Comparison of ENCODE assay signal across 8 cellular contexts in genomic region chr19:18320865-18321728, GRCh38. TPM values are rescaled to one million over a fixed set of nuclear protein-coding genes. Genes with fewer than 3 reads are reported as not detected.
DNase-seq lines count a peak whose midpoint lies in the region; ATAC-seq and TF ChIP-seq lines count a peak whose summit lies in the region.

No MANE protein-coding gene starts in this region.

- 60% methylated on average over 14 of the region's 14 CpGs for WGBS in esophagus muscularis mucosa

- H3K4me3 ChIP-seq in GM12865 (ENCODE audit: low read depth, low read length) (peak overlapping the region; percentile 82), esophagus muscularis mucosa (no peak overlapping the region)

- H3K27ac ChIP-seq in esophagus muscularis mucosa (replicated peaks in 1 of 4) = peak overlapping the region; percentile 13 to 92 (median 63)

- TF ChIP-seq CTCF in GM12865 (IDR thresholded peaks at IDR 0.05; ENCODE audit: insufficient read depth, low read depth, low read length, missing control alignments) = no peak
- TF ChIP-seq CTCF in esophagus muscularis mucosa (IDR thresholded peaks at IDR 0.05) = no peak
- TF ChIP-seq CTCF in progenitor cell of endocrine pancreas (IDR thresholded peaks at IDR 0.05; ENCODE audit: unreplicated experiment) = no peak

- H3K36me3 Mint-ChIP-seq in progenitor cell of endocrine pancreas (ENCODE audit: insufficient read depth) = peaks cover under 1% of the 10 kb centered on the region

- TF ChIP-seq EP300 in esophagus muscularis mucosa (IDR thresholded peaks at IDR 0.05) = no peak

- H3K4me3 Mint-ChIP-seq in progenitor cell of endocrine pancreas (ENCODE audit: low read depth) = peak overlapping the region; percentile 88

- H3K9me3 Mint-ChIP-seq in progenitor cell of endocrine pancreas (ENCODE audit: low read depth) = no peaks in the 10 kb centered on the region

- no peaks in the 10 kb centered on the region for H3K27me3 Mint-ChIP-seq in progenitor cell of endocrine pancreas

- DNase-seq in GM12865 (ENCODE audit: low read depth) (no peak), esophagus muscularis mucosa (ENCODE audit: extremely low spot score) (no peak), progenitor cell of endocrine pancreas (ENCODE audit: low spot score, unreplicated experiment) (no peak), SIG-M5 treated with dmso at 0.1 percent for 504 hours (lab: John Stamatoyannopoulos, UW; ENCODE audit: unreplicated experiment) (no peak), activated gamma-delta T cell treated with Interleukin-2 at 50 U/mL for 16 hours (no peak)

- H3K9me3 ChIP-seq in esophagus muscularis mucosa = no peaks in the 10 kb centered on the region

- intact Hi-C loops in esophagus muscularis mucosa (cut with DNase I) = loop anchor here (10.0 kb wide), 1 partner anchor 116 kb away; the partner anchor contains the start of gene RAB3A

- TF ChIP-seq POLR2A in esophagus muscularis mucosa (IDR thresholded peaks at IDR 0.05; ENCODE audit: low read depth) = no peak

- H3K4me1 ChIP-seq in esophagus muscularis mucosa = peaks cover 52 to 69% (median 61%) of the 10 kb centered on the region in 4 donors

- no peaks in the 10 kb centered on the region for H3K27me3 ChIP-seq in esophagus muscularis mucosa

- H3K4me1 Mint-ChIP-seq in progenitor cell of endocrine pancreas (ENCODE audit: low read depth) = peaks cover 39% of the 10 kb centered on the region

- H3K36me3 ChIP-seq in esophagus muscularis mucosa = no peaks in the 10 kb centered on the region

- peak overlapping the region; percentile 87 for H3K27ac Mint-ChIP-seq in progenitor cell of endocrine pancreas

- ATAC-seq in HG03469 (IDR thresholded peaks at IDR 0.05; ENCODE audit: unreplicated experiment) = no peak
- ATAC-seq in GM21825 (IDR thresholded peaks at IDR 0.05; ENCODE audit: unreplicated experiment) = no peak

TF ChIP-seq in PFSK-1, 5 proteins besides CTCF, POLR2A, EP300 and RAD21:
- TF ChIP-seq TAF1 (IDR thresholded peaks at IDR 0.05; ENCODE audit: borderline replicate concordance, insufficient read depth, low read length) (peak; percentile 44; the same call in 1 of the 2 replicates), FOXP2 (optimal IDR thresholded peaks at IDR 0.05; ENCODE audit: borderline replicate concordance, extremely low read depth, extremely low read length, insufficient read depth) (peak; percentile 66), POLR2AphosphoS5 (IDR thresholded peaks at IDR 0.05; ENCODE audit: low read depth, low read length) (peak; percentile 74), REST (IDR thresholded peaks at IDR 0.05; ENCODE audit: insufficient read depth in 1 of 2, low read depth in 2 of 2, low read length in 2 of 2) (no peak), SIN3A (IDR thresholded peaks at IDR 0.05; ENCODE audit: borderline replicate concordance, insufficient read depth, low read length) (peak; percentile 91; the same call in 1 of the 2 replicates)

RNA-seq across cellular contexts. Expression of gene LSM4, which starts 1.8 kb away (rescaled TPM):
- polyA plus RNA-seq in PFSK-1 (2012; ENCODE audit: insufficient read length, low read depth) = 257 TPM
- total RNA-seq in esophagus muscularis mucosa (100 to 1,000 TPM in 1 of 4 donors, 10 to 100 TPM in 3; 86.8 to 116 (median 93.9) TPM), progenitor cell of endocrine pancreas (150 and 154 TPM in 2 replicates)

RNA-seq across cellular contexts. Expression of gene PGPEP1, which starts 19.3 kb away (rescaled TPM):
- polyA plus RNA-seq in PFSK-1 (2012; ENCODE audit: insufficient read length, low read depth) = 10.6 TPM
- 10 to 100 TPM; 15.0 to 50.3 (median 28.0) TPM for total RNA-seq in esophagus muscularis mucosa
- total RNA-seq in progenitor cell of endocrine pancreas = 43.5 and 51.3 TPM in 2 replicates

RNA-seq across cellular contexts. Expression of gene JUND, which starts 39.7 kb away (rescaled TPM):
- 185 TPM for polyA plus RNA-seq in PFSK-1 (2012; ENCODE audit: insufficient read length, low read depth)
- 100 to 1,000 TPM; 325 to 457 (median 403) TPM for total RNA-seq in esophagus muscularis mucosa
- total RNA-seq in progenitor cell of endocrine pancreas = 158 and 168 TPM in 2 replicates

RNA-seq across cellular contexts. Expression of gene IQCN, which starts 46.8 kb away (rescaled TPM):
- 0.40 TPM for polyA plus RNA-seq in PFSK-1 (2012; ENCODE audit: insufficient read length, low read depth)
- 1 to 10 TPM in 3 of 4 donors, under 1 TPM in 1; 0.52 to 2.5 (median 1.3) TPM for total RNA-seq in esophagus muscularis mucosa
- 10.5 and 10.9 TPM in 2 replicates for total RNA-seq in progenitor cell of endocrine pancreas
